1 cellular context compared by ENCODE assay signal in genomic region chr17:6290488-6291196, GRCh38.
TF ChIP-seq lines count a peak whose summit lies in the region.

No MANE protein-coding gene starts in this region.

TF ChIP-seq in HCT116, 20 proteins besides CTCF, POLR2A, EP300 and RAD21 (continued from another document):
- TF ChIP-seq ZBTB33 (IDR thresholded peaks at IDR 0.05; ENCODE audit: extremely low read depth, insufficient replicate concordance, low read length), result no peak
- no peak for TF ChIP-seq REST (IDR thresholded peaks at IDR 0.05; ENCODE audit: low read depth)
- TF ChIP-seq TCF7L2 (IDR thresholded peaks at IDR 0.05; ENCODE audit: borderline replicate concordance, extremely low read depth, insufficient read depth, insufficient read length), result no peak
- TF ChIP-seq SRF (IDR thresholded peaks at IDR 0.05; ENCODE audit: low read depth), result no peak
- TF ChIP-seq ZNF274 (IDR thresholded peaks at IDR 0.05; ENCODE audit: low read depth, low read length), result no peak
- TF ChIP-seq POLR2AphosphoS5 (IDR thresholded peaks at IDR 0.05; ENCODE audit: low read depth, low read length), result no peak
- no peak for TF ChIP-seq JUND (IDR thresholded peaks at IDR 0.05)
- TF ChIP-seq ZFX (IDR thresholded peaks at IDR 0.05), result no peak
- TF ChIP-seq ELF1 (IDR thresholded peaks at IDR 0.05; ENCODE audit: borderline replicate concordance, low read depth), result no peak
